ENCODE assay signal across 8 cellular contexts in the genomic region with DNA sequence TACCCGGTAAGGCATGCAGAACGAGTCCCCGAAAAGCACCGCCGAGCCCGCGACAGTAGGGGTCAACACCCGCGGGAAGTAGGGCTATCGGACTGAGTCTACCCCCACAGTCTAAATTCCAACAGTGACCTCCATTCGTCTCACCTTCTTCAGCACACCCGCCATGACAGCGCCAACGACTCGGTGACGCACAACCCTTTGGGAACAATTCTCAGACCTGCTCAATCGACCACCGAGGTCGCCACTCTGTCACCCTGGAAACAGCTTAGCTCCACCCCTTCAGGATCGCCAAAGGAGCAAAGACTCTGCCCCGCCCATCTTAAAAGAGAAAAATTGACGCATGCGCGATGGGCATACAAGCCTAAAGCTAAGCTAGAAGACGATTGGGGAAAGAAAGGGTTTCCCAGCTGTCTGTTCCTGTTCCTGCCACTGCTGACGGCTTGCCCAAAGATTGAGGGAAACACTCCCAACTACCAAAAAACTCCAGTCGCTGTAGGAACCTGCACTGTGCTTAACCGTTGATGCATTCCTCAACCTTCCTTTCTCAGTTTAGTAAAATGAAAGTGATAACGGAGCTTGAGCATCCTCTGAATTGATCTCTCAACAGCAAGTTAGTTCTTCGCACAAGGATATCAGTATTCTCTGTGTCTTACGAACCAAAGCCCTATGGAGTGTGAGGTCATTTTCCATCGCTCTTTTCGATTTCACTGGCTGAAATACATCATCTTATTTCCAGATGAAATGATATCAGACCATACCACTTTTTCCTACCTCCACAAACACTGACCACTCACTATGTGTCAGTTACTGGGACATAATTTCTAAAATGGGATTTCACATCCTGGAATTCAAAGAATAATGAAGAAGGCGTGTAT. TPM values are rescaled to one million over a fixed set of nuclear protein-coding genes. Genes with fewer than 3 reads are reported as not detected.
DNase-seq lines count a peak whose midpoint lies in the region; ATAC-seq and TF ChIP-seq lines count a peak whose summit lies in the region.

A gene (minus strand): TSS at position 188 of the 875 bp plus-strand sequence. CDS start 23 bp downstream, at position 165.

- ATAC-seq in DND-41 (ENCODE audit: insufficient read depth, low read depth) (peak; percentile 85), GM21825 (IDR thresholded peaks at IDR 0.05; ENCODE audit: unreplicated experiment) (peak; percentile 97)

- intact Hi-C loops in esophagus muscularis mucosa (cut with DNase I), result loop anchor here (5.0 to 10.0 kb wide), 2 partner anchors 189 to 673 kb away; a partner anchor contains a TSS

- no peak for TF ChIP-seq EP300 in esophagus muscularis mucosa (IDR thresholded peaks at IDR 0.05)

- H3K4me3 ChIP-seq in DND-41 (ENCODE audit: low read depth in 1 of 2, low read length in 2 of 2) (peak within 1 kb of the TSS; percentile 35 to 63), Peyer's patch (peak within 1 kb of the TSS; percentile 77 to 96 (median 89)), esophagus muscularis mucosa (peak within 1 kb of the TSS; percentile 70 to 94 (median 84)), muscle layer of colon (ENCODE audit: low read depth in 1 of 2, low read length in 2 of 2) (peak within 1 kb of the TSS; percentile 75 to 80)

- no peak for TF ChIP-seq CTCF in DND-41 (IDR thresholded peaks at IDR 0.05; ENCODE audit: borderline replicate concordance, extremely low read depth, low read length, poor library complexity, severe bottlenecking)
- no peak for TF ChIP-seq CTCF in Peyer's patch (IDR thresholded peaks at IDR 0.05)
- peak in 1 of 3 experiments; percentile 15 for TF ChIP-seq CTCF in esophagus muscularis mucosa (IDR thresholded peaks at IDR 0.05)

- DNase-seq in DND-41, result peak; percentile 98
- peak; percentile 91 to 99 (median 96) for DNase-seq in Peyer's patch
- peak; percentile 95 to 97 for DNase-seq in activated T-cell treated with anti-CD3 and anti-CD28 coated beads, Interleukin-2, amount 50 U/mL, for 48 hours
- DNase-seq in esophagus muscularis mucosa (ENCODE audit: extremely low spot score), result peak; percentile 99
- DNase-seq in stimulated activated CD8-positive, alpha-beta memory T cell treated with anti-CD3 and anti-CD28 coated beads, Interleukin-7, amount 100 ng/mL, for 24 hours (ENCODE audit: low read depth), result peak; percentile 91

- WGBS in esophagus muscularis mucosa, result 3% methylated on average over 34 of the region's 34 CpGs

- H3K9ac ChIP-seq in DND-41 (ENCODE audit: low read depth, low read length) (peak within 1 kb of the TSS; percentile 60), muscle layer of colon (ENCODE audit: low read length) (peak within 1 kb of the TSS; percentile 74)

- peaks cover 42% of the 10 kb centered on the region for H3K79me2 ChIP-seq in DND-41 (ENCODE audit: insufficient read depth, low read length)

- H3K27me3 ChIP-seq in DND-41 (ENCODE audit: insufficient read depth, low read length, poor library complexity), result no peaks in the 10 kb centered on the region
- H3K27me3 ChIP-seq in Peyer's patch, result no peaks in the 10 kb centered on the region
- no peaks in the 10 kb centered on the region for H3K27me3 ChIP-seq in esophagus muscularis mucosa
- H3K27me3 ChIP-seq in muscle layer of colon (ENCODE audit: control insufficient read depth in 1 of 2, insufficient read depth in 2 of 2, low read length in 2 of 2), result no peaks in the 10 kb centered on the region

- TF ChIP-seq POLR2A in Peyer's patch (IDR thresholded peaks at IDR 0.05), result peak; percentile 46 to 70
- TF ChIP-seq POLR2A in esophagus muscularis mucosa (IDR thresholded peaks at IDR 0.05; ENCODE audit: low read depth), result peak; percentile 71

- peak within 1 kb of the TSS; percentile 80 for H2AFZ ChIP-seq in DND-41 (ENCODE audit: low read depth, low read length)

- peaks cover 53% of the 10 kb centered on the region for H3K4me1 ChIP-seq in DND-41 (ENCODE audit: insufficient read depth, low read length)
- peaks cover 0 to 24% (median 7%) of the 10 kb centered on the region in 4 donors for H3K4me1 ChIP-seq in Peyer's patch
- peaks cover 32 to 46% (median 43%) of the 10 kb centered on the region in 4 donors for H3K4me1 ChIP-seq in esophagus muscularis mucosa
- H3K4me1 ChIP-seq in muscle layer of colon (ENCODE audit: insufficient read depth, low read length), result peaks cover 17% of the 10 kb centered on the region

- no peaks in the 10 kb centered on the region for H3K9me3 ChIP-seq in DND-41 (ENCODE audit: insufficient read depth, low read length, severe bottlenecking)
- no peaks in the 10 kb centered on the region for H3K9me3 ChIP-seq in KOPT-K1 (ENCODE audit: insufficient read depth, low read length, poor library complexity, severe bottlenecking)
- no peaks in the 10 kb centered on the region for H3K9me3 ChIP-seq in Peyer's patch
- H3K9me3 ChIP-seq in esophagus muscularis mucosa, result no peaks in the 10 kb centered on the region
- H3K9me3 ChIP-seq in muscle layer of colon (ENCODE audit: low read length), result no peaks in the 10 kb centered on the region

- H3K4me2 ChIP-seq in DND-41 (ENCODE audit: insufficient read depth, low read length), result peak within 1 kb of the TSS; percentile 90

- H3K27ac ChIP-seq in DND-41 (ENCODE audit: low read length) (peak within 1 kb of the TSS; percentile 82), KOPT-K1 (ENCODE audit: low read depth, low read length, poor library complexity, severe bottlenecking) (peak within 1 kb of the TSS; percentile 77), Peyer's patch (peak within 1 kb of the TSS; percentile 78 to 87 (median 82)), esophagus muscularis mucosa (replicated peaks in 1 of 4) (peak within 1 kb of the TSS; percentile 89 to 91 (median 90)), muscle layer of colon (ENCODE audit: low read depth, low read length) (peak within 1 kb of the TSS; percentile 83)

- peaks cover 7% of the 10 kb centered on the region; the same call in 1 of the 2 replicates for H4K20me1 ChIP-seq in DND-41 (ENCODE audit: insufficient read depth, low read length)

- H3K36me3 ChIP-seq in DND-41 (ENCODE audit: insufficient read depth, low read length) (peaks cover 20% of the 10 kb centered on the region), KOPT-K1 (ENCODE audit: insufficient read depth, low read length) (peaks cover 18% of the 10 kb centered on the region), Peyer's patch (peaks cover 0 to 9% (median 0%) of the 10 kb centered on the region in 3 donors), esophagus muscularis mucosa (peaks cover 0 to 25% (median under 1%) of the 10 kb centered on the region in 4 donors), muscle layer of colon (ENCODE audit: insufficient read depth, low read length) (peaks cover 12% of the 10 kb centered on the region)

RNA-seq across cellular contexts. Expression of the gene that starts here (rescaled TPM):
- total RNA-seq in Peyer's patch, result 10 to 100 TPM; 35.7 to 55.2 (median 45.4) TPM
- total RNA-seq in esophagus muscularis mucosa, result 100 to 1,000 TPM in 1 of 4 donors, 10 to 100 TPM in 3; 70.7 to 109 (median 79.7) TPM

Comparison
In these comparisons a context has a peak if more than half of its experiments do, and no peak if none do; other contexts are left out.
1. Peak in every context shown above with its lines: DNase-seq, ATAC-seq, H3K4me3 ChIP-seq and H3K27ac ChIP-seq.